31 cellular contexts compared by ENCODE assay signal in genomic region chr7:128835231-128835751, GRCh38. TPM values are rescaled to one million over a fixed set of nuclear protein-coding genes. Genes with fewer than 3 reads are reported as not detected.
DNase-seq lines count a peak whose midpoint lies in the region; ATAC-seq and TF ChIP-seq lines count a peak whose summit lies in the region.
"Had no signal": no experiment of that assay in that cellular context is flagged by ENCODE, and none has a peak within 500 bp of the region (broad histone marks: within the 10 kb centered on the region; RNA-seq: fewer than 3 reads in every experiment).

No MANE protein-coding gene starts in this region.

- H3K4me1 Mint-ChIP-seq in WTC11, result peaks cover 26% of the 10 kb centered on the region

- H3K9me3 Mint-ChIP-seq in WTC11, result no peaks in the 10 kb centered on the region
- H3K9me3 Mint-ChIP-seq: activated naive CD8-positive, alpha-beta T cell treated with anti-CD3 and anti-CD28 coated beads, Interleukin-2, amount 50 U/mL, for 24 hours; activated T-cell treated with anti-CD3 and anti-CD28 coated beads, Interleukin-2, amount 50 U/mL, for 24 hours; CD4-positive, CD25-positive, alpha-beta regulatory T cell; neural crest cell; stimulated activated naive B cell treated with anti-CD40 and anti-IgM and Interleukin-4, amounts not matched to agents 10 μg/mL and 1 μg/mL and 100 μg/mL, for 72 hours; T-helper 1 cell treated with Interleukin-12 subunit alpha and Interleukin-12 subunit beta and Interleukin-4 antibody, amounts not matched to agents 30 μg/mL and 1 μg/mL, for 36 hours had no signal

- H3K36me3 ChIP-seq in osteoblast (ENCODE audit: insufficient read depth, low read length) (peaks cover 57% of the 10 kb centered on the region), thoracic aorta (peaks cover 30% of the 10 kb centered on the region)
- H3K36me3 ChIP-seq: colonic mucosa, lower lobe of right lung, thyroid gland had no signal

- TF ChIP-seq CTCF in WTC11 (IDR thresholded peaks at IDR 0.05), result no peak
- no peak for TF ChIP-seq CTCF in osteoblast (IDR thresholded peaks at IDR 0.05; ENCODE audit: extremely low read depth, low read depth, low read length)
- TF ChIP-seq CTCF in thoracic aorta (IDR thresholded peaks at IDR 0.05), result no peak

- H3K4me3 Mint-ChIP-seq in WTC11, result no peak overlapping the region
- H3K4me3 Mint-ChIP-seq: activated naive CD8-positive, alpha-beta T cell treated with anti-CD3 and anti-CD28 coated beads, Interleukin-2, amount 50 U/mL, for 24 hours; activated T-cell treated with anti-CD3 and anti-CD28 coated beads, Interleukin-2, amount 50 U/mL, for 24 hours; CD4-positive, CD25-positive, alpha-beta regulatory T cell; neural crest cell; stimulated activated naive B cell treated with anti-CD40 and anti-IgM and Interleukin-4, amounts not matched to agents 10 μg/mL and 1 μg/mL and 100 μg/mL, for 72 hours; T-helper 1 cell treated with Interleukin-12 subunit alpha and Interleukin-12 subunit beta and Interleukin-4 antibody, amounts not matched to agents 30 μg/mL and 1 μg/mL, for 36 hours had no signal

- H3K4me1 ChIP-seq in osteoblast (ENCODE audit: insufficient read depth, low read length), result peaks cover 44% of the 10 kb centered on the region
- H3K4me1 ChIP-seq in thoracic aorta (ENCODE audit: control insufficient read depth in 1 of 2, low read depth in 2 of 2), result peaks cover 16 to 39% of the 10 kb centered on the region in 2 donors
- H3K4me1 ChIP-seq: colonic mucosa had no signal

- H3K27me3 ChIP-seq in osteoblast (ENCODE audit: insufficient read depth, low read length) (no peaks in the 10 kb centered on the region), thoracic aorta (replicated peaks; ENCODE audit: insufficient read depth) (no peaks in the 10 kb centered on the region)
- H3K27me3 ChIP-seq: SJSA1, thyroid gland had no signal

- ATAC-seq in WTC11, result no peak
- ATAC-seq in thoracic aorta (ENCODE audit: insufficient number of reproducible peaks, low FRiP score, low read depth), result no peak
- no peak for ATAC-seq in HG03457 (IDR thresholded peaks at IDR 0.05; ENCODE audit: unreplicated experiment)
- ATAC-seq: activated naive CD8-positive, alpha-beta T cell treated with anti-CD3 and anti-CD28 coated beads, Interleukin-2, amount 50 U/mL, for 24 hours; body of pancreas; esophagus mucosa; lower lobe of right lung; Panc1; stimulated activated naive B cell treated with anti-CD40 and anti-IgM and Interleukin-4, amounts not matched to agents 10 μg/mL and 1 μg/mL and 100 μg/mL, for 72 hours had no signal

- CTCF ChIA-PET in WTC11 (lab: Charles Lee), result interaction anchor here (1.2 to 5.8 kb wide), 4 partner anchors 13 to 50 kb away, joined by 3 to 65 read pairs (median 7); no protein-coding TSS in a partner anchor

- H3K36me3 Mint-ChIP-seq in WTC11, result no peaks in the 10 kb centered on the region
- H3K36me3 Mint-ChIP-seq: CD4-positive, CD25-positive, alpha-beta regulatory T cell; stimulated activated naive B cell treated with anti-CD40 and anti-IgM and Interleukin-4, amounts not matched to agents 10 μg/mL and 1 μg/mL and 100 μg/mL, for 72 hours had no signal

- no peak overlapping the region for H2AFZ ChIP-seq in osteoblast (ENCODE audit: low read length)

- no peak for DNase-seq in WTC11 (ENCODE audit: low spot score)
- peak; percentile 70 for DNase-seq in osteoblast (ENCODE audit: insufficient read length, low spot score, missing footprints)
- DNase-seq in thoracic aorta (ENCODE audit: low spot score), result no peak
- no peak for DNase-seq in HuH-7 (ENCODE audit: low spot score)
- no peak for DNase-seq in SHP77 treated with DMSO at 0.1 percent for 48 hours (lab: John Stamatoyannopoulos, UW)
- DNase-seq: activated gamma-delta T cell treated with Interleukin-2 at 50 U/mL for 16 hours; activated naive CD8-positive, alpha-beta T cell treated with anti-CD3 and anti-CD28 coated beads, Interleukin-2, amount 50 U/mL, for 24 hours; activated T-cell treated with anti-CD3 and anti-CD28 coated beads, Interleukin-2, amount 50 U/mL, for 24 hours; body of pancreas; CD4-positive, CD25-positive, alpha-beta regulatory T cell; colonic mucosa; islet precursor cell; lower lobe of right lung; MV-4-11; NCI-H146; NCI-H510A treated with DMSO at 0.1 percent for 48 hours; stimulated activated CD4-positive, alpha-beta T cell treated with anti-CD3 and anti-CD28 coated beads, Interleukin-2, amount 100 ng/mL, for 48 hours; stimulated activated naive B cell treated with anti-CD40 and anti-IgM and Interleukin-4, amounts not matched to agents 10 μg/mL and 1 μg/mL and 100 μg/mL, for 72 hours; thyroid gland had no signal

- H3K27me3 Mint-ChIP-seq in WTC11 (ENCODE audit: low read depth), result peaks cover 16% of the 10 kb centered on the region

- no peak overlapping the region for H3K27ac Mint-ChIP-seq in WTC11
- H3K27ac Mint-ChIP-seq: activated naive CD8-positive, alpha-beta T cell treated with anti-CD3 and anti-CD28 coated beads, Interleukin-2, amount 50 U/mL, for 24 hours; activated T-cell treated with anti-CD3 and anti-CD28 coated beads, Interleukin-2, amount 50 U/mL, for 24 hours; CD4-positive, CD25-positive, alpha-beta regulatory T cell; progenitor cell of endocrine pancreas; stimulated activated naive B cell treated with anti-CD40 and anti-IgM and Interleukin-4, amounts not matched to agents 10 μg/mL and 1 μg/mL and 100 μg/mL, for 72 hours; T-helper 1 cell treated with Interleukin-12 subunit alpha and Interleukin-12 subunit beta and Interleukin-4 antibody, amounts not matched to agents 30 μg/mL and 1 μg/mL, for 36 hours had no signal

- no peak overlapping the region for H3K4me3 ChIP-seq in osteoblast (ENCODE audit: insufficient read depth, low read length)
- no peak overlapping the region for H3K4me3 ChIP-seq in thoracic aorta
- H3K4me3 ChIP-seq: body of pancreas, colonic mucosa, lower lobe of right lung, SJSA1, smooth muscle cell, thyroid gland had no signal

- POLR2A ChIA-PET in WTC11 (lab: Charles Lee), result no interaction called here

- H3K4me2 ChIP-seq in osteoblast (ENCODE audit: insufficient read depth, low read length), result peak overlapping the region; percentile 40
- H3K4me2 ChIP-seq: smooth muscle cell had no signal

- peak overlapping the region; percentile 69 for H3K27ac ChIP-seq in cingulate gyrus (ENCODE audit: low read depth, low read length)
- peak overlapping the region; percentile 84 for H3K27ac ChIP-seq in osteoblast (ENCODE audit: low read depth, low read length)
- peak overlapping the region; percentile 78 to 83 for H3K27ac ChIP-seq in thoracic aorta
- H3K27ac ChIP-seq: body of pancreas, colonic mucosa, lower lobe of right lung, SJSA1, thyroid gland had no signal

- H3K9me3 ChIP-seq in osteoblast (ENCODE audit: low read depth, low read length), result no peaks in the 10 kb centered on the region
- no peaks in the 10 kb centered on the region for H3K9me3 ChIP-seq in thoracic aorta
- H3K9me3 ChIP-seq: body of pancreas, colonic mucosa, lower lobe of right lung, SJSA1, thyroid gland had no signal

- peaks cover 93% of the 10 kb centered on the region for H3K79me2 ChIP-seq in osteoblast (ENCODE audit: insufficient read depth, low read length)

- H4K20me1 ChIP-seq in osteoblast (ENCODE audit: insufficient read depth, low read length), result peaks cover 73% of the 10 kb centered on the region

TF ChIP-seq in WTC11, 78 proteins besides CTCF, POLR2A, EP300 and RAD21:
- 0 out of 2 replicates have a peak, but pooled peaks have one; percentile 18 for TF ChIP-seq E2F4 (CRISPR knock-in tag; IDR thresholded peaks at IDR 0.05; ENCODE audit: borderline replicate concordance, low read depth)
- no peak for TF ChIP-seq FOXJ3 (CRISPR knock-in tag; IDR thresholded peaks at IDR 0.05; ENCODE audit: borderline replicate concordance)

RNA-seq across cellular contexts. Expression of gene FLNC, which starts 5.1 kb away (rescaled TPM):
- total RNA-seq in WTC11 (2021) (6.3 to 8.0 TPM (median 6.8 TPM) in 3 replicates), osteoblast (93.7 and 130 TPM in 2 replicates), thoracic aorta (100 to 1,000 TPM; 157 to 273 TPM)
- total RNA-seq: CD4-positive, CD25-positive, alpha-beta regulatory T cell had no signal

RNA-seq across cellular contexts. Expression of gene ATP6V1F, which starts 27.4 kb away (rescaled TPM):
- total RNA-seq in WTC11 (2021) (117 to 121 TPM (median 120 TPM) in 3 replicates), osteoblast (91.9 and 95.2 TPM in 2 replicates), thoracic aorta (10 to 100 TPM; 73.6 to 96.0 TPM)

RNA-seq across cellular contexts. Expression of gene CCDC136, which starts 43.5 kb away (rescaled TPM):
- total RNA-seq in WTC11 (2021), result 47.4 to 51.0 TPM (median 49.5 TPM) in 3 replicates
- 7.2 and 10.0 TPM in 2 replicates for total RNA-seq in osteoblast
- total RNA-seq in thoracic aorta, result 10 to 100 TPM; 29.3 to 34.7 TPM
- total RNA-seq: HT-29 had no signal

RNA-seq across cellular contexts. Expression of gene OPN1SW, which starts 59.7 kb away (rescaled TPM):
- total RNA-seq in WTC11 (2021) (not detected in 3 replicates), osteoblast (not detected in 2 replicates), thoracic aorta (not detected)
- total RNA-seq: activated CD8-positive, alpha-beta memory T cell treated with anti-CD3 and anti-CD28 coated beads for 36 hours; body of pancreas; CD4-positive, CD25-positive, alpha-beta regulatory T cell; colonic mucosa; esophagus mucosa; HT-29; lower lobe of right lung; mononuclear cell; neural crest cell; progenitor cell of endocrine pancreas; SJSA1; smooth muscle cell; thyroid gland had no signal

Comparison
In these comparisons a context has a peak if more than half of its experiments do, and no peak if none do; other contexts are left out.
1. RNA of gene FLNC, which starts 5.1 kb away (total RNA-seq): 157 to 273 TPM in thoracic aorta and 93.7 to 130 TPM in osteoblast; 6.3 to 8.0 TPM in WTC11; every median in the first group is over 10 times any median in the second.
2. Peak in every context shown above with its lines, with median percentiles within 50 percentile points of each other: H3K27ac ChIP-seq.